1 cellular context compared by ENCODE assay signal in genomic region chr18:35507192-35507591, GRCh38.
TF ChIP-seq lines count a peak whose summit lies in the region.

No MANE protein-coding gene starts in this region.

TF ChIP-seq in A549, 52 proteins besides CTCF, POLR2A, EP300 and RAD21 (continued from another document):
- no peak for TF ChIP-seq SMC3 (IDR thresholded peaks at IDR 0.05)
- no peak for TF ChIP-seq SREBF2 (IDR thresholded peaks at IDR 0.05)
- no peak for TF ChIP-seq FOSB (CRISPR knock-in tag; IDR thresholded peaks at IDR 0.05)
- TF ChIP-seq TFCP2L1 (CRISPR knock-in tag; IDR thresholded peaks at IDR 0.05), result no peak
- TF ChIP-seq HOXA7 (CRISPR knock-in tag; IDR thresholded peaks at IDR 0.05), result no peak
